In genomic region chr14:67358914-67359313, GRCh38 we compare ENCODE assay signal across 1 cellular context.
TF ChIP-seq lines count a peak whose summit lies in the region.

No MANE protein-coding gene starts in this region.

TF ChIP-seq in HEK293, 187 proteins besides CTCF, POLR2A, EP300 and RAD21 (continued from another document):
- TF ChIP-seq ZNF2 (tag by site-specific recombination; IDR thresholded peaks at IDR 0.05) = no peak
